In genomic region chrX:20500171-20500865, GRCh38 we compare ENCODE assay signal across 12 cellular contexts.
DNase-seq lines count a peak whose midpoint lies in the region; ATAC-seq, FAIRE-seq and TF ChIP-seq lines count a peak whose summit lies in the region.
"Had no signal": no experiment of that assay in that cellular context is flagged by ENCODE, and none has a peak within 500 bp of the region (broad histone marks: within the 10 kb centered on the region; RNA-seq: fewer than 3 reads in every experiment).

No MANE protein-coding gene starts in this region.

- H3K9me3 Mint-ChIP-seq in activated T-cell treated with anti-CD3 and anti-CD28 coated beads, Interleukin-2, amount 50 U/mL, for 72 hours, result no peaks in the 10 kb centered on the region
- H3K9me3 Mint-ChIP-seq: brain had no signal

- H3K9me3 ChIP-seq in HepG2 (ENCODE audit: low read length) (no peaks in the 10 kb centered on the region), right lobe of liver (no peaks in the 10 kb centered on the region), mammary epithelial cell (replicated peaks; ENCODE audit: insufficient read depth, low read length) (no peaks in the 10 kb centered on the region)
- H3K9me3 ChIP-seq: SJSA1, spleen had no signal

- H3K36me3 ChIP-seq in HepG2 (replicated peaks in 1 of 2; ENCODE audit: control insufficient read depth in 1 of 2, insufficient read depth in 2 of 2, low read length in 2 of 2) (no peaks in the 10 kb centered on the region), right lobe of liver (no peaks in the 10 kb centered on the region), mammary epithelial cell (ENCODE audit: insufficient read depth, low read length) (no peaks in the 10 kb centered on the region)
- H3K36me3 ChIP-seq: SJSA1, spleen had no signal

- H3K36me3 Mint-ChIP-seq in activated T-cell treated with anti-CD3 and anti-CD28 coated beads, Interleukin-2, amount 50 U/mL, for 72 hours (ENCODE audit: insufficient read depth in 2 of 2), result no peaks in the 10 kb centered on the region
- H3K36me3 Mint-ChIP-seq: brain had no signal

- H3K79me2 ChIP-seq in HepG2 (ENCODE audit: insufficient read depth, low read length), result no peaks in the 10 kb centered on the region
- H3K79me2 ChIP-seq in mammary epithelial cell (ENCODE audit: insufficient read depth, low read length), result no peaks in the 10 kb centered on the region

- no peak overlapping the region for H3K4me3 ChIP-seq in HepG2 (replicated peaks in 1 of 3; ENCODE audit: insufficient read depth in 1 of 3, low read depth in 2 of 3, low read length in 3 of 3)
- no peak overlapping the region for H3K4me3 ChIP-seq in right lobe of liver
- H3K4me3 ChIP-seq in mammary epithelial cell (replicated peaks in 1 of 3; ENCODE audit: insufficient read depth in 1 of 3, low read depth in 2 of 3, low read length in 3 of 3), result no peak overlapping the region
- H3K4me3 ChIP-seq: SJSA1, spleen had no signal

- H3K9ac ChIP-seq in HepG2 (ENCODE audit: insufficient read depth, low read depth, low read length) (peak overlapping the region; percentile 17; the same call in 1 of the 2 replicates), mammary epithelial cell (ENCODE audit: insufficient read depth, low read length) (no peak overlapping the region)

- WGBS in HepG2 (ENCODE audit: low lambda C conversion rate), result 83% methylated on average over 5 of the region's 6 CpGs
- 31% methylated on average over 6 of the region's 6 CpGs for WGBS in right lobe of liver (ENCODE audit: insufficient coverage, low coverage, low lambda C conversion rate, missing lambda C conversion rate)
- 75% methylated on average over 6 of the region's 6 CpGs for WGBS in mammary epithelial cell (ENCODE audit: low coverage, missing lambda C conversion rate)

- H3K4me1 ChIP-seq in HepG2 (ENCODE audit: insufficient read depth, low read length), result peaks cover 36% of the 10 kb centered on the region
- H3K4me1 ChIP-seq in right lobe of liver, result no peaks in the 10 kb centered on the region
- H3K4me1 ChIP-seq in mammary epithelial cell (ENCODE audit: insufficient read depth, low read length), result no peaks in the 10 kb centered on the region
- H3K4me1 ChIP-seq: SJSA1, spleen had no signal

- H3K27me3 Mint-ChIP-seq in activated T-cell treated with anti-CD3 and anti-CD28 coated beads, Interleukin-2, amount 50 U/mL, for 72 hours (ENCODE audit: low read depth), result peaks cover 49% of the 10 kb centered on the region
- H3K27me3 Mint-ChIP-seq: brain had no signal

- intact Hi-C loops in HepG2 (cut with micrococcal nuclease; ENCODE audit: unreplicated experiment) (no loop called here), right lobe of liver (cut with DNase I) (no loop called here), left ventricle myocardium superior (cut with micrococcal nuclease) (no loop called here), mammary epithelial cell (cut with micrococcal nuclease) (no loop called here)

- no peak for TF ChIP-seq CTCF in HepG2 (CRISPR knock-in tag; IDR thresholded peaks at IDR 0.05)
- no peak for TF ChIP-seq CTCF in right lobe of liver (IDR thresholded peaks at IDR 0.05)
- no peak for TF ChIP-seq CTCF in mammary epithelial cell (conservative IDR thresholded peaks at IDR 0.05 in 1 of 2, IDR thresholded peaks at IDR 0.05 in 1 of 2; ENCODE audit: extremely low read depth in 1 of 2, insufficient read depth in 1 of 2, low read depth in 1 of 2, low read length in 2 of 2)

- ATAC-seq in HepG2, result peak; percentile 78
- no peak for ATAC-seq in right lobe of liver
- peak; percentile 55 for ATAC-seq in HG03378 (IDR thresholded peaks at IDR 0.05; ENCODE audit: unreplicated experiment)
- peak; percentile 99 for ATAC-seq in activated T-cell treated with anti-CD3 and anti-CD28 coated beads, Interleukin-2, amount 50 U/mL, for 72 hours (replicated peaks in 1 of 2)
- no peak for ATAC-seq in left ventricle myocardium superior
- no peak for ATAC-seq in GM18505 (IDR thresholded peaks at IDR 0.05; ENCODE audit: unreplicated experiment)

- H3K27ac ChIP-seq in HepG2 (ENCODE audit: extremely low read length, insufficient read depth, low read length) (peak overlapping the region; percentile 76), right lobe of liver (no peak overlapping the region), mammary epithelial cell (ENCODE audit: insufficient read depth, low read depth, low read length) (no peak overlapping the region)
- H3K27ac ChIP-seq: SJSA1, spleen had no signal

- TF ChIP-seq EP300 in HepG2 (IDR thresholded peaks at IDR 0.05; ENCODE audit: low read depth in 2 of 2, low read length in 2 of 2) (no peak), HepG2 (CRISPR knock-in tag; IDR thresholded peaks at IDR 0.05; ENCODE audit: borderline replicate concordance) (no peak)

- no peak for TF ChIP-seq RAD21 in HepG2 (CRISPR knock-in tag; IDR thresholded peaks at IDR 0.05)

- H3K27me3 ChIP-seq in HepG2 (ENCODE audit: control insufficient read depth in 1 of 2, insufficient read depth in 2 of 2, low read length in 2 of 2), result no peaks in the 10 kb centered on the region
- no peaks in the 10 kb centered on the region for H3K27me3 ChIP-seq in right lobe of liver
- H3K27me3 ChIP-seq in mammary epithelial cell (ENCODE audit: insufficient read depth, low read length), result no peaks in the 10 kb centered on the region
- H3K27me3 ChIP-seq: SJSA1 had no signal

- FAIRE-seq in HepG2 (lab: Jason Lieb, UNC), result no peak

- no peak for TF ChIP-seq POLR2A in HepG2 (IDR thresholded peaks at IDR 0.05; ENCODE audit: insufficient read depth in 1 of 2, low read depth in 2 of 2, low read length in 2 of 2)
- TF ChIP-seq POLR2A in right lobe of liver (IDR thresholded peaks at IDR 0.05), result no peak
- TF ChIP-seq POLR2A in GM18505 (IDR thresholded peaks at IDR 0.05; ENCODE audit: borderline replicate concordance, extremely low read depth, insufficient read depth, insufficient read length), result no peak

- H3K4me2 ChIP-seq in HepG2 (ENCODE audit: low read depth, low read length) (peak overlapping the region; percentile 34), mammary epithelial cell (ENCODE audit: insufficient read depth, low read depth, low read length) (no peak overlapping the region)

- POLR2A ChIA-PET in HepG2 (lab: Yijun Ruan, JAX), result interaction anchor here (0.9 to 1.9 kb wide), 6 partner anchors 16 to 248 kb away, joined by 3 to 8 read pairs (median 4); no protein-coding TSS in a partner anchor

- H2AFZ ChIP-seq in HepG2 (ENCODE audit: low read length) (peak overlapping the region; percentile 0), mammary epithelial cell (ENCODE audit: low read depth, low read length) (no peak overlapping the region)

- CTCF ChIA-PET in HepG2 (lab: Yijun Ruan, JAX; ENCODE audit: low intra/inter-chr PET ratio, low total read pairs), result no interaction called here
- CTCF ChIA-PET in mammary epithelial cell (lab: Charles Lee; ENCODE audit: low non-redundant PET), result no interaction called here

- H4K20me1 ChIP-seq in HepG2 (ENCODE audit: insufficient read depth, low read length), result no peaks in the 10 kb centered on the region
- H4K20me1 ChIP-seq in mammary epithelial cell (ENCODE audit: insufficient read depth, low read length), result no peaks in the 10 kb centered on the region

- H3K4me1 Mint-ChIP-seq in activated T-cell treated with anti-CD3 and anti-CD28 coated beads, Interleukin-2, amount 50 U/mL, for 72 hours (ENCODE audit: low read depth), result peaks cover 16% of the 10 kb centered on the region
- H3K4me1 Mint-ChIP-seq: brain had no signal

- H3K4me3 Mint-ChIP-seq in activated T-cell treated with anti-CD3 and anti-CD28 coated beads, Interleukin-2, amount 50 U/mL, for 72 hours, result peak overlapping the region in 1 of 2 donors; percentile 44
- H3K4me3 Mint-ChIP-seq: brain had no signal

- H3K27ac Mint-ChIP-seq in activated T-cell treated with anti-CD3 and anti-CD28 coated beads, Interleukin-2, amount 50 U/mL, for 72 hours, result peak overlapping the region; percentile 65

- no peak for DNase-seq in HepG2 (ENCODE audit: low spot score)
- DNase-seq in right lobe of liver, result no peak
- DNase-seq in activated T-cell treated with anti-CD3 and anti-CD28 coated beads, Interleukin-2, amount 50 U/mL, for 72 hours, result peak; percentile 15 to 33
- no peak for DNase-seq in DMS53 treated with DMSO at 0.1 percent for 48 hours (lab: John Stamatoyannopoulos, UW; ENCODE audit: unreplicated experiment)
- no peak for DNase-seq in left ventricle myocardium superior
- no peak for DNase-seq in mammary epithelial cell
- DNase-seq: GDM1, spleen had no signal

- no TSS peak for BruUV-seq in HepG2 (replicated peaks; lab: Mats Ljungman, UMichigan)
- BruUV-seq in mammary epithelial cell (replicated peaks; lab: Mats Ljungman, UMichigan), result no TSS peak

- dilution Hi-C loops in mammary epithelial cell (cut with HindIII; ENCODE audit: low sequenced_read_pairs), result no loop called here

- in situ Hi-C loops in HepG2 (cut with HindIII; ENCODE audit: extremely low pct_ligation_motif_present, low pct_unique_long_range_greater_than_20kb), result no loop called here
- in situ Hi-C loops in mammary epithelial cell (cut with MboI; ENCODE audit: low sequenced_read_pairs in 2 of 2), result loop anchor here in 1 of 2 donors (25.0 kb wide), 1 partner anchor 1437 kb away; the partner anchor contains the start of gene SMS

TF ChIP-seq in HepG2, 621 proteins besides CTCF, POLR2A, EP300 and RAD21:
- TF ChIP-seq CREB1 (IDR thresholded peaks at IDR 0.05) (no peak), CREB1 (CRISPR knock-in tag; IDR thresholded peaks at IDR 0.05) (0 out of 2 replicates have a peak, but pooled peaks have one; percentile 30), CEBPG (CRISPR knock-in tag; IDR thresholded peaks at IDR 0.05) (no peak)
- TF ChIP-seq, protein P1, sequence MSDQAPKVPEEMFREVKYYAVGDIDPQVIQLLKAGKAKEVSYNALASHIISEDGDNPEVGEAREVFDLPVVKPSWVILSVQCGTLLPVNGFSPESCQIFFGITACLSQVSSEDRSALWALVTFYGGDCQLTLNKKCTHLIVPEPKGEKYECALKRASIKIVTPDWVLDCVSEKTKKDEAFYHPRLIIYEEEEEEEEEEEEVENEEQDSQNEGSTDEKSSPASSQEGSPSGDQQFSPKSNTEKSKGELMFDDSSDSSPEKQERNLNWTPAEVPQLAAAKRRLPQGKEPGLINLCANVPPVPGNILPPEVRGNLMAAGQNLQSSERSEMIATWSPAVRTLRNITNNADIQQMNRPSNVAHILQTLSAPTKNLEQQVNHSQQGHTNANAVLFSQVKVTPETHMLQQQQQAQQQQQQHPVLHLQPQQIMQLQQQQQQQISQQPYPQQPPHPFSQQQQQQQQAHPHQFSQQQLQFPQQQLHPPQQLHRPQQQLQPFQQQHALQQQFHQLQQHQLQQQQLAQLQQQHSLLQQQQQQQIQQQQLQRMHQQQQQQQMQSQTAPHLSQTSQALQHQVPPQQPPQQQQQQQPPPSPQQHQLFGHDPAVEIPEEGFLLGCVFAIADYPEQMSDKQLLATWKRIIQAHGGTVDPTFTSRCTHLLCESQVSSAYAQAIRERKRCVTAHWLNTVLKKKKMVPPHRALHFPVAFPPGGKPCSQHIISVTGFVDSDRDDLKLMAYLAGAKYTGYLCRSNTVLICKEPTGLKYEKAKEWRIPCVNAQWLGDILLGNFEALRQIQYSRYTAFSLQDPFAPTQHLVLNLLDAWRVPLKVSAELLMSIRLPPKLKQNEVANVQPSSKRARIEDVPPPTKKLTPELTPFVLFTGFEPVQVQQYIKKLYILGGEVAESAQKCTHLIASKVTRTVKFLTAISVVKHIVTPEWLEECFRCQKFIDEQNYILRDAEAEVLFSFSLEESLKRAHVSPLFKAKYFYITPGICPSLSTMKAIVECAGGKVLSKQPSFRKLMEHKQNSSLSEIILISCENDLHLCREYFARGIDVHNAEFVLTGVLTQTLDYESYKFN (CRISPR knock-in tag; conservative IDR thresholded peaks at IDR 0.05), result peak; percentile 15; the same call in 1 of the 2 replicates

Comparison
In these comparisons a context has a peak if more than half of its experiments do, and no peak if none do; other contexts are left out.
1. ATAC-seq: peak in HepG2 (single experiment), HG03378 (single experiment) and activated T-cell treated with anti-CD3 and anti-CD28 coated beads, Interleukin-2, amount 50 U/mL, for 72 hours (2 of 2); none in right lobe of liver (0 of 4), left ventricle myocardium superior (single experiment) and GM18505 (single experiment).
2. DNase-seq: peak in activated T-cell treated with anti-CD3 and anti-CD28 coated beads, Interleukin-2, amount 50 U/mL, for 72 hours (2 of 2); none in HepG2 (single experiment), right lobe of liver (0 of 3), DMS53 treated with DMSO at 0.1 percent for 48 hours (single experiment), left ventricle myocardium superior (single experiment) and mammary epithelial cell (single experiment).